11 cellular contexts compared by ENCODE assay signal in genomic region chr1:68801440-68801839, GRCh38.
"Had no signal": no experiment of that assay in that cellular context is flagged by ENCODE, and none has a peak within 500 bp of the region (broad histone marks: within the 10 kb centered on the region; RNA-seq: fewer than 3 reads in every experiment).

No MANE protein-coding gene starts in this region.

- DNase-seq: GM23248, GOT3, H7, H9, HCEC 1CT, HFFc6 had no signal

- H3K9ac ChIP-seq: GM23248 had no signal

- H3K36me3 ChIP-seq: HAP-1 had no signal

- H3K9me3 ChIP-seq: HAP-1 had no signal

- ATAC-seq: GM23338, HCT116 had no signal

- H3K4me2 ChIP-seq: GM23338 had no signal

- H3K4me3 ChIP-seq: GM23248, GM23338, HAP-1 had no signal

- H3K27ac ChIP-seq: GM23248 had no signal

- FAIRE-seq: H1, H54 had no signal

- H2AFZ ChIP-seq: GM23248, GM23338 had no signal
